29 cellular contexts compared by ENCODE assay signal in genomic region chr5:180348316-180348715, GRCh38. TPM values are rescaled to one million over a fixed set of nuclear protein-coding genes. Genes with fewer than 3 reads are reported as not detected.
"Had no signal": no experiment of that assay in that cellular context is flagged by ENCODE, and none has a peak within 500 bp of the region (broad histone marks: within the 10 kb centered on the region; RNA-seq: fewer than 3 reads in every experiment).

No MANE protein-coding gene starts in this region.

- H2AFZ ChIP-seq: neural progenitor cell had no signal

- H3K4me3 ChIP-seq: esophagus muscularis mucosa, heart left ventricle, neural progenitor cell, right lobe of liver, uterus had no signal

- H3K9me3 ChIP-seq: esophagus muscularis mucosa, heart left ventricle, right lobe of liver, uterus had no signal

- H3K27ac ChIP-seq: brain microvascular endothelial cell, foreskin keratinocyte, heart left ventricle, neural progenitor cell, right lobe of liver, VCaP had no signal

- H3K36me3 ChIP-seq: brain microvascular endothelial cell, esophagus muscularis mucosa, heart left ventricle, neural progenitor cell, right lobe of liver, uterus had no signal

- H3K4me1 ChIP-seq: foreskin keratinocyte had no signal

- H3K9me3 Mint-ChIP-seq: activated CD4-positive, alpha-beta memory T cell treated with anti-CD3 and anti-CD28 coated beads for 36 hours; activated CD4-positive, alpha-beta T cell treated with anti-CD3 and anti-CD28 coated beads, Interleukin-2, amount 10 ng/mL, durations not matched to agents 24 days and 14 days; activated T-cell treated with anti-CD3 and anti-CD28 coated beads, Interleukin-2, amount 50 U/mL, for 4 hours; activated T-helper 17 cell treated with anti-CD3 and anti-CD28 coated beads, Interleukin-2, amount 50 U/mL, for 72 hours; neural progenitor cell; stimulated activated effector memory CD8-positive, alpha-beta T cell treated with anti-CD3 and anti-CD28 coated beads, Interleukin-12 subunit alpha, Interleukin-12 subunit beta, amount 100 ng/mL, for 72 hours; stimulated activated naive CD8-positive, alpha-beta T cell treated with anti-CD3 and anti-CD28 coated beads, Interleukin-15, amount 100 ng/mL, for 72 hours; T-helper 1 cell treated with Interleukin-12 subunit alpha and Interleukin-12 subunit beta and Interleukin-4 antibody, amounts not matched to agents 30 μg/mL and 1 μg/mL, for 36 hours; type B pancreatic cell had no signal

- H3K36me3 Mint-ChIP-seq: activated CD4-positive, alpha-beta memory T cell treated with anti-CD3 and anti-CD28 coated beads for 36 hours; naive thymus-derived CD4-positive, alpha-beta T cell; neural progenitor cell; stimulated activated effector memory CD8-positive, alpha-beta T cell treated with anti-CD3 and anti-CD28 coated beads, Interleukin-12 subunit alpha, Interleukin-12 subunit beta, amount 100 ng/mL, for 72 hours; type B pancreatic cell had no signal

- H3K27me3 ChIP-seq: brain microvascular endothelial cell, uterus had no signal

- H3K27ac Mint-ChIP-seq: activated CD4-positive, alpha-beta memory T cell treated with anti-CD3 and anti-CD28 coated beads for 36 hours; activated CD4-positive, alpha-beta T cell treated with anti-CD3 and anti-CD28 coated beads, Interleukin-2, amount 10 ng/mL, durations not matched to agents 24 days and 14 days; activated T-helper 17 cell treated with anti-CD3 and anti-CD28 coated beads, Interleukin-2, amount 50 U/mL, for 72 hours; naive thymus-derived CD4-positive, alpha-beta T cell; neural progenitor cell; stimulated activated effector memory CD8-positive, alpha-beta T cell treated with anti-CD3 and anti-CD28 coated beads, Interleukin-12 subunit alpha, Interleukin-12 subunit beta, amount 100 ng/mL, for 72 hours; stimulated activated naive CD8-positive, alpha-beta T cell treated with anti-CD3 and anti-CD28 coated beads, Interleukin-15, amount 100 ng/mL, for 72 hours; T-helper 1 cell treated with Interleukin-12 subunit alpha and Interleukin-12 subunit beta and Interleukin-4 antibody, amounts not matched to agents 30 μg/mL and 1 μg/mL, for 36 hours; type B pancreatic cell had no signal

- ATAC-seq: activated T-cell treated with anti-CD3 and anti-CD28 coated beads, Interleukin-2, amount 50 U/mL, for 4 hours; activated T-helper 17 cell treated with anti-CD3 and anti-CD28 coated beads, Interleukin-2, amount 50 U/mL, for 72 hours; foreskin keratinocyte; heart left ventricle; left ventricle myocardium superior; naive thymus-derived CD4-positive, alpha-beta T cell; right lobe of liver; stimulated activated effector memory CD8-positive, alpha-beta T cell treated with anti-CD3 and anti-CD28 coated beads, Interleukin-12 subunit alpha, Interleukin-12 subunit beta, amount 100 ng/mL, for 72 hours; stimulated activated naive CD8-positive, alpha-beta T cell treated with anti-CD3 and anti-CD28 coated beads, Interleukin-15, amount 100 ng/mL, for 72 hours had no signal

- H3K9ac ChIP-seq: neural progenitor cell had no signal

- H3K4me1 Mint-ChIP-seq: activated CD4-positive, alpha-beta T cell treated with anti-CD3 and anti-CD28 coated beads, Interleukin-2, amount 10 ng/mL, durations not matched to agents 24 days and 14 days; activated T-helper 17 cell treated with anti-CD3 and anti-CD28 coated beads, Interleukin-2, amount 50 U/mL, for 72 hours; stimulated activated naive CD8-positive, alpha-beta T cell treated with anti-CD3 and anti-CD28 coated beads, Interleukin-15, amount 100 ng/mL, for 72 hours had no signal

- H3K4me3 Mint-ChIP-seq: activated CD4-positive, alpha-beta memory T cell treated with anti-CD3 and anti-CD28 coated beads for 36 hours; activated CD4-positive, alpha-beta T cell treated with anti-CD3 and anti-CD28 coated beads, Interleukin-2, amount 10 ng/mL, durations not matched to agents 24 days and 14 days; activated T-cell treated with anti-CD3 and anti-CD28 coated beads, Interleukin-2, amount 50 U/mL, for 4 hours; activated T-helper 17 cell treated with anti-CD3 and anti-CD28 coated beads, Interleukin-2, amount 50 U/mL, for 72 hours; naive thymus-derived CD4-positive, alpha-beta T cell; neural progenitor cell; stimulated activated effector memory CD8-positive, alpha-beta T cell treated with anti-CD3 and anti-CD28 coated beads, Interleukin-12 subunit alpha, Interleukin-12 subunit beta, amount 100 ng/mL, for 72 hours; stimulated activated naive CD8-positive, alpha-beta T cell treated with anti-CD3 and anti-CD28 coated beads, Interleukin-15, amount 100 ng/mL, for 72 hours; T-helper 1 cell treated with Interleukin-12 subunit alpha and Interleukin-12 subunit beta and Interleukin-4 antibody, amounts not matched to agents 30 μg/mL and 1 μg/mL, for 36 hours; type B pancreatic cell had no signal

- DNase-seq: activated CD4-positive, alpha-beta memory T cell treated with anti-CD3 and anti-CD28 coated beads for 36 hours; activated CD4-positive, alpha-beta T cell treated with anti-CD3 and anti-CD28 coated beads, Interleukin-2, amount 10 ng/mL, durations not matched to agents 24 days and 14 days; activated CD4-positive, CD25-positive, alpha-beta regulatory T cell treated with anti-CD3 and anti-CD28 coated beads, Interleukin-2, amount 50 U/mL, for 72 hours; activated gamma-delta T cell treated with Interleukin-2 at 50 U/mL for 16 hours; activated naive CD4-positive, alpha-beta T cell treated with anti-CD3 and anti-CD28 coated beads, Interleukin-2, amount 50 U/mL, for 16 hours; activated T-cell treated with anti-CD3 and anti-CD28 coated beads, Interleukin-2, amount 50 U/mL, for 4 hours; amniotic stem cell; brain microvascular endothelial cell; foreskin keratinocyte; left ventricle myocardium superior; mammary epithelial cell; midbrain; naive thymus-derived CD4-positive, alpha-beta T cell; occipital lobe; right lobe of liver; stimulated activated CD4-positive, alpha-beta T cell treated with anti-CD3 and anti-CD28 coated beads, Interleukin-12 subunit alpha, Interleukin-12 subunit beta, amount 100 ng/mL, for 4 hours; stimulated activated CD4-positive, alpha-beta T cell treated with anti-CD3 and anti-CD28 coated beads, Interleukin-4, amount 100 ng/mL, for 1 hour; stimulated activated naive CD8-positive, alpha-beta T cell treated with anti-CD3 and anti-CD28 coated beads, Interleukin-15, amount 100 ng/mL, for 72 hours; substantia nigra; T-helper 9 cell had no signal

- H3K4me2 ChIP-seq: neural progenitor cell had no signal

RNA-seq across cellular contexts. Expression of gene GFPT2, which starts 4.8 kb away (rescaled TPM):
- polyA plus RNA-seq: naive thymus-derived CD4-positive, alpha-beta T cell had no signal
